8 cellular contexts compared by ENCODE assay signal in the genomic region with DNA sequence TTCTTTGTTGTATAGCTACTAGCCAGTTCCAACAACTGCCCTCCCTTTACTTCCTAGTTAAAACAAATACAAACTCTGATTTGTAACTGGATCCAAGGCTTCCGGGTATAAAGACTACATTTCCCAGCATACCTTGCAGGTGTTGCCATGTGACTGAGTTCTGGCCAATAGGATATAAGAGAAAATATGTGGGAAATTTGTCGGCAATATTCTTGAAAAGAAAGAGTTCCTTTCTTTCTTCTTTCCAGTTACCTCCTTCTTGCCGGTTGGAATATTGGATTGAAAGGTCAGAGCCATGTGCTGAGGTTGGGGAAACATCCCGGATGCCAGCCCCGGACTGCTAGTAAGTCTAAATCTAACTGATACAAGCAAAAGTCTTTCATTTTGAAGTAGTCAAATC. TPM values are rescaled to one million over a fixed set of nuclear protein-coding genes. Genes with fewer than 3 reads are reported as not detected.
A peak's percentile ranks its signal among the peaks of the same experiment; 100 is the strongest.
DNase-seq lines count a peak whose midpoint lies in the region; ATAC-seq and TF ChIP-seq lines count a peak whose summit lies in the region.

No MANE protein-coding gene starts in this region.

- H3K36me3 Mint-ChIP-seq in natural killer cell treated with Interleukin-12 subunit alpha and Interleukin-12 subunit beta and Interleukin-15 and Interleukin-18, amount 100 ng/mL, for 72 hours, result no peaks in the 10 kb centered on the region

- H3K27me3 Mint-ChIP-seq in natural killer cell treated with Interleukin-12 subunit alpha and Interleukin-12 subunit beta and Interleukin-15 and Interleukin-18, amount 100 ng/mL, for 72 hours, result peaks cover 0 to 7% of the 10 kb centered on the region in 2 donors

- peak overlapping the region in 1 of 2 donors; percentile 27 for H3K27ac Mint-ChIP-seq in natural killer cell treated with Interleukin-12 subunit alpha and Interleukin-12 subunit beta and Interleukin-15 and Interleukin-18, amount 100 ng/mL, for 72 hours

- ATAC-seq in natural killer cell treated with Interleukin-12 subunit alpha and Interleukin-12 subunit beta and Interleukin-15 and Interleukin-18, amount 100 ng/mL, for 72 hours, result peak; percentile 74 to 84
- ATAC-seq in GM19023 (IDR thresholded peaks at IDR 0.05; ENCODE audit: unreplicated experiment) (no peak), HG03095 (IDR thresholded peaks at IDR 0.05; ENCODE audit: unreplicated experiment) (no peak)

- peak overlapping the region; percentile 80 for H3K4me3 Mint-ChIP-seq in natural killer cell treated with Interleukin-12 subunit alpha and Interleukin-12 subunit beta and Interleukin-15 and Interleukin-18, amount 100 ng/mL, for 72 hours

- no peak for TF ChIP-seq CTCF in epithelial cell of proximal tubule (conservative IDR thresholded peaks at IDR 0.05; ENCODE audit: low read depth, low read length)

- H3K4me3 ChIP-seq in epithelial cell of proximal tubule (ENCODE audit: low read depth, low read length), result peak overlapping the region; percentile 52

- peaks cover 4 to 6% of the 10 kb centered on the region in 2 donors for H3K4me1 Mint-ChIP-seq in natural killer cell treated with Interleukin-12 subunit alpha and Interleukin-12 subunit beta and Interleukin-15 and Interleukin-18, amount 100 ng/mL, for 72 hours (ENCODE audit: low read depth in 2 of 2)

- peaks cover 3% of the 10 kb centered on the region for H3K9me3 Mint-ChIP-seq in natural killer cell treated with Interleukin-12 subunit alpha and Interleukin-12 subunit beta and Interleukin-15 and Interleukin-18, amount 100 ng/mL, for 72 hours

- peak; percentile 68 for DNase-seq in D341Med (ENCODE audit: low spot score)
- DNase-seq in HT-29 (ENCODE audit: low spot score), result peak; percentile 71
- DNase-seq in SW480 (ENCODE audit: low spot score), result peak; percentile 79
- no peak for DNase-seq in epithelial cell of proximal tubule (ENCODE audit: low read depth)
- no peak for DNase-seq in natural killer cell treated with Interleukin-12 subunit alpha and Interleukin-12 subunit beta and Interleukin-15 and Interleukin-18, amount 100 ng/mL, for 72 hours (ENCODE audit: low spot score)
- no peak for DNase-seq in cerebellar nuclear complex (lab: John Stamatoyannopoulos, UW)

RNA-seq across cellular contexts. Expression of gene ZBTB40, which starts 23.0 kb away (rescaled TPM):
- total RNA-seq in HT-29 (2014; rRNA removed; shearing (Covaris generic)), result 10.4 and 11.9 TPM in 2 replicates
- 6.9 and 9.8 TPM in 2 replicates for total RNA-seq in epithelial cell of proximal tubule
- total RNA-seq in natural killer cell treated with Interleukin-12 subunit alpha and Interleukin-12 subunit beta and Interleukin-15 and Interleukin-18, amount 100 ng/mL, for 72 hours, result 10 to 100 TPM; 26.3 to 33.9 TPM

Comparison
In these comparisons a context has a peak if more than half of its experiments do, and no peak if none do; other contexts are left out.
1. DNase-seq: peak in D341Med (single experiment), HT-29 (single experiment) and SW480 (single experiment); none in epithelial cell of proximal tubule (single experiment), natural killer cell treated with Interleukin-12 subunit alpha and Interleukin-12 subunit beta and Interleukin-15 and Interleukin-18, amount 100 ng/mL, for 72 hours (single experiment) and cerebellar nuclear complex (0 of 2).
2. ATAC-seq: peak in natural killer cell treated with Interleukin-12 subunit alpha and Interleukin-12 subunit beta and Interleukin-15 and Interleukin-18, amount 100 ng/mL, for 72 hours (2 of 2); none in GM19023 (single experiment) and HG03095 (single experiment).